Comparison of ENCODE assay signal across 16 cellular contexts in genomic region chr1:82246050-82246449, GRCh38.
DNase-seq lines count a peak whose midpoint lies in the region; TF ChIP-seq lines count a peak whose summit lies in the region.
"Had no signal": no experiment of that assay in that cellular context is flagged by ENCODE, and none has a peak within 500 bp of the region (broad histone marks: within the 10 kb centered on the region; RNA-seq: fewer than 3 reads in every experiment).

No MANE protein-coding gene starts in this region.

- H3K4me2 ChIP-seq in mesendoderm (ENCODE audit: low read length): no peak overlapping the region
- H3K4me2 ChIP-seq: A549; BLaER1 treated with 17β-estradiol and CSF1 and Interleukin-3, amounts not matched to agents 10 nM and 100 nM had no signal

- H3K79me2 ChIP-seq in mesendoderm (ENCODE audit: control insufficient read depth, insufficient read depth, low read length): no peaks in the 10 kb centered on the region

- H2BK120ac ChIP-seq in mesendoderm (ENCODE audit: low read depth, low read length): no peak overlapping the region

- no peak overlapping the region for H2BK5ac ChIP-seq in mesendoderm (ENCODE audit: low read length)

- H3K27ac ChIP-seq in HEK293 (ENCODE audit: extremely low read depth, low read depth, low read length): no peak overlapping the region
- H3K27ac ChIP-seq in mesendoderm (ENCODE audit: low read depth, low read length): no peak overlapping the region
- H3K27ac ChIP-seq: 22Rv1; A549; BLaER1 treated with 17β-estradiol and CSF1 and Interleukin-3, amounts not matched to agents 10 nM and 100 nM; C4-2B had no signal

- no CpG with 5 or more reads among the region's 3 CpGs for WGBS in mesendoderm (ENCODE audit: extremely low coverage, insufficient coverage, low lambda C conversion rate)

- H3K36me3 ChIP-seq in HEK293 (ENCODE audit: control insufficient read depth in 2 of 2, insufficient read depth in 1 of 2, low read length in 2 of 2) (no peaks in the 10 kb centered on the region), mesendoderm (ENCODE audit: control insufficient read depth, insufficient read depth, low read length) (no peaks in the 10 kb centered on the region)
- H3K36me3 ChIP-seq: BLaER1 treated with 17β-estradiol and CSF1 and Interleukin-3, amounts not matched to agents 10 nM and 100 nM had no signal

- peak; percentile 55 for DNase-seq in islet precursor cell
- no peak for DNase-seq in mesendoderm
- no peak for DNase-seq in NCI-H1105 (lab: John Stamatoyannopoulos, UW)
- DNase-seq in NCI-H345 (lab: John Stamatoyannopoulos, UW): no peak
- DNase-seq: AML-193; Caco-2; Calu3; CD4-positive, alpha-beta T cell; CD8-positive, alpha-beta T cell; DMS79 treated with DMSO at 0.1 percent for 48 hours; GDM1 had no signal

- H4K8ac ChIP-seq in mesendoderm (ENCODE audit: low read depth, low read length): no peak overlapping the region

- no peak overlapping the region for H3K18ac ChIP-seq in mesendoderm (ENCODE audit: low read length)

- no peaks in the 10 kb centered on the region for H3K79me1 ChIP-seq in mesendoderm (ENCODE audit: low read length)

- H3K4ac ChIP-seq in mesendoderm (ENCODE audit: low read depth, low read length): no peak overlapping the region

- no peak overlapping the region for H4K5ac ChIP-seq in mesendoderm (ENCODE audit: low read length)

- no peak for TF ChIP-seq CTCF in HEK293 (tag by site-specific recombination; IDR thresholded peaks at IDR 0.05)

- peak overlapping the region; percentile 34 for H3K56ac ChIP-seq in mesendoderm (ENCODE audit: low read length)

- no peak overlapping the region for H2BK15ac ChIP-seq in mesendoderm (replicated peaks; ENCODE audit: low read depth)

- POLR2A ChIA-PET in HEK293 (lab: Yijun Ruan, JAX): no interaction called here

- no peaks in the 10 kb centered on the region for H3K4me1 ChIP-seq in HEK293 (ENCODE audit: control insufficient read depth, insufficient read depth, low read length)
- no peaks in the 10 kb centered on the region for H3K4me1 ChIP-seq in mesendoderm (ENCODE audit: control insufficient read depth, low read depth, low read length)
- H3K4me1 ChIP-seq: A549; BLaER1 treated with 17β-estradiol and CSF1 and Interleukin-3, amounts not matched to agents 10 nM and 100 nM; Caco-2 had no signal

- H3K9ac ChIP-seq in mesendoderm (ENCODE audit: low read length): no peak overlapping the region
- H3K9ac ChIP-seq: BLaER1 treated with 17β-estradiol and CSF1 and Interleukin-3, amounts not matched to agents 10 nM and 100 nM had no signal

- H3K23ac ChIP-seq in mesendoderm (ENCODE audit: low read length): no peak overlapping the region

- CTCF ChIA-PET in HEK293 (lab: Yijun Ruan, JAX): no interaction called here

- H3K4me3 ChIP-seq in HEK293 (ENCODE audit: low read depth, low read length) (no peak overlapping the region), mesendoderm (ENCODE audit: low read length) (no peak overlapping the region)
- H3K4me3 ChIP-seq: A549; BLaER1 treated with 17β-estradiol and CSF1 and Interleukin-3, amounts not matched to agents 10 nM and 100 nM had no signal

- no peaks in the 10 kb centered on the region for H3K27me3 ChIP-seq in mesendoderm (ENCODE audit: insufficient read depth, low read length, poor library complexity)
- H3K27me3 ChIP-seq: BLaER1 treated with 17β-estradiol and CSF1 and Interleukin-3, amounts not matched to agents 10 nM and 100 nM had no signal

- no peaks in the 10 kb centered on the region for H3K9me3 ChIP-seq in HEK293 (ENCODE audit: control insufficient read depth, insufficient read depth, low read depth, low read length)
- H3K9me3 ChIP-seq: A549, Caco-2 had no signal

- no peak overlapping the region for H2AK5ac ChIP-seq in mesendoderm (ENCODE audit: low read length)

TF ChIP-seq in HEK293, 187 proteins besides CTCF, POLR2A, EP300 and RAD21:
- no peak for TF ChIP-seq ZNF670 (tag by site-specific recombination; IDR thresholded peaks at IDR 0.05; ENCODE audit: low read depth)
- TF ChIP-seq SCRT2 (tag by site-specific recombination; IDR thresholded peaks at IDR 0.05): peak; percentile 65
